In the genomic region with DNA sequence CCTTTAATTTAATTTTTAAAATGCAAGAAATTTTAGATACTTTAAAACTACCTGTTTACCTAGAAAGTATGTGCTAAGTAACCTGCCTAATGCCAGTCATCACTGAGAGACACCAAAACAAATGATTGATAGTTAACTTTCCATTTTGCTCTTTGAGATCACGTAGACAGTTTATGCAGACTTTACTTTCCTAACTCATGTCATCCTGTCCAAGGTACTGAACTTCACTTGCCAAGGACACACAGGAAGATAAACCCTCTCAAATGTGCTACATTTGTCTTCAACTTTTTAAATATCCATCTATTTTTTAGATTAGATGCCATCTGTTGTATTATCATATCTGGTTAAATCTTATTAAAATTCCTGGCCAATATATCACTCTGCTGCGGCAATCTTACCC, we compare ENCODE assay signal across 13 cellular contexts. TPM values are rescaled to one million over a fixed set of nuclear protein-coding genes. Genes with fewer than 3 reads are reported as not detected.
A peak's percentile ranks its signal among the peaks of the same experiment; 100 is the strongest.
DNase-seq lines count a peak whose midpoint lies in the region; ATAC-seq and TF ChIP-seq lines count a peak whose summit lies in the region.
"Had no signal": no experiment of that assay in that cellular context is flagged by ENCODE, and none has a peak within 500 bp of the region (broad histone marks: within the 10 kb centered on the region; RNA-seq: fewer than 3 reads in every experiment).

No MANE protein-coding gene starts in this region.

- H3K27me3 Mint-ChIP-seq in GM23338 (ENCODE audit: insufficient read depth, low read depth, poor library complexity), result no peaks in the 10 kb centered on the region

- TF ChIP-seq CTCF in GM23338 (conservative IDR thresholded peaks at IDR 0.05; ENCODE audit: low read depth in 2 of 2), result no peak
- no peak for TF ChIP-seq CTCF in psoas muscle (IDR thresholded peaks at IDR 0.05)
- no peak for TF ChIP-seq CTCF in ascending aorta (IDR thresholded peaks at IDR 0.05)

- no peaks in the 10 kb centered on the region for H4K20me1 ChIP-seq in GM23338 (replicated peaks; ENCODE audit: insufficient read depth)

- intact Hi-C loops in psoas muscle (cut with DNase I), result no loop called here
- intact Hi-C loops in ascending aorta (cut with DNase I), result no loop called here

- no peak overlapping the region for H3K4me2 ChIP-seq in GM23338

- H3K9me3 ChIP-seq in psoas muscle, result no peaks in the 10 kb centered on the region
- H3K9me3 ChIP-seq in ascending aorta, result no peaks in the 10 kb centered on the region
- H3K9me3 ChIP-seq: HAP-1 had no signal

- ATAC-seq in GM23338, result peak; percentile 21; the same call in 1 of the 3 replicates
- ATAC-seq in HG03039 (IDR thresholded peaks at IDR 0.05; ENCODE audit: unreplicated experiment), result no peak
- ATAC-seq in psoas muscle, result no peak
- ATAC-seq: CD8-positive, alpha-beta T cell had no signal

- no peak overlapping the region for H3K4me3 Mint-ChIP-seq in GM23338
- H3K4me3 Mint-ChIP-seq: CD14-positive monocyte; CD8-positive, alpha-beta T cell had no signal

- no peaks in the 10 kb centered on the region for H3K9me3 Mint-ChIP-seq in GM23338
- H3K9me3 Mint-ChIP-seq: CD8-positive, alpha-beta T cell had no signal

- H3K36me3 ChIP-seq in GM23338 (ENCODE audit: insufficient read depth) (no peaks in the 10 kb centered on the region), psoas muscle (ENCODE audit: insufficient read depth in 1 of 2, low read depth in 1 of 2) (no peaks in the 10 kb centered on the region), ascending aorta (no peaks in the 10 kb centered on the region)
- H3K36me3 ChIP-seq: HAP-1 had no signal

- H3K4me3 ChIP-seq in GM23338, result no peak overlapping the region
- no peak overlapping the region for H3K4me3 ChIP-seq in psoas muscle
- H3K4me3 ChIP-seq in ascending aorta, result no peak overlapping the region
- H3K4me3 ChIP-seq: HAP-1 had no signal

- no peak overlapping the region for H2AFZ ChIP-seq in GM23338

- TF ChIP-seq EP300 in Ishikawa (IDR thresholded peaks at IDR 0.05; ENCODE audit: borderline replicate concordance), result no peak

- no peaks in the 10 kb centered on the region for H3K36me3 Mint-ChIP-seq in GM23338 (ENCODE audit: low read depth)
- H3K36me3 Mint-ChIP-seq: CD14-positive monocyte; CD8-positive, alpha-beta T cell had no signal

- H3K27ac Mint-ChIP-seq in GM23338, result no peak overlapping the region
- H3K27ac Mint-ChIP-seq: CD14-positive monocyte; CD8-positive, alpha-beta T cell had no signal

- H3K79me2 ChIP-seq in GM23338 (replicated peaks; ENCODE audit: insufficient read depth), result no peaks in the 10 kb centered on the region

- H3K9me2 ChIP-seq in GM23338 (ENCODE audit: insufficient read depth), result no peaks in the 10 kb centered on the region

- H3K27ac ChIP-seq in GM23338 (ENCODE audit: low read depth) (no peak overlapping the region), psoas muscle (no peak overlapping the region), ascending aorta (no peak overlapping the region)
- H3K27ac ChIP-seq: HL-60 had no signal

- TF ChIP-seq RAD21 in Ishikawa (IDR thresholded peaks at IDR 0.05; ENCODE audit: low read depth), result no peak

- no peaks in the 10 kb centered on the region for H3K27me3 ChIP-seq in GM23338 (ENCODE audit: insufficient read depth)
- no peaks in the 10 kb centered on the region for H3K27me3 ChIP-seq in psoas muscle (ENCODE audit: insufficient read depth in 3 of 3, low read length in 2 of 3)
- H3K27me3 ChIP-seq in ascending aorta, result no peaks in the 10 kb centered on the region

- peaks cover 20% of the 10 kb centered on the region for H3K4me1 Mint-ChIP-seq in GM23338
- H3K4me1 Mint-ChIP-seq: CD14-positive monocyte had no signal

- no peaks in the 10 kb centered on the region for H3F3A ChIP-seq in GM23338 (replicated peaks; ENCODE audit: low read depth)

- H3K4me1 ChIP-seq in GM23338 (ENCODE audit: insufficient read depth) (0 out of 2 replicates have a peak, but pooled peaks cover 3% of the 10 kb centered on the region), psoas muscle (no peaks in the 10 kb centered on the region), ascending aorta (no peaks in the 10 kb centered on the region)
- H3K4me1 ChIP-seq: HAP-1 had no signal

- WGBS in psoas muscle, 3 donors, result 58 to 66% (median 63%) methylated on average over 2 of the region's 2 CpGs

- no peak for DNase-seq in GM23338 (ENCODE audit: low spot score)
- DNase-seq in amniotic epithelial cell (ENCODE audit: low read depth), result peak; percentile 30
- DNase-seq in myocyte (ENCODE audit: low read depth), result peak; percentile 22
- DNase-seq in psoas muscle, result no peak
- no peak for DNase-seq in ascending aorta (ENCODE audit: low spot score in 2 of 2)
- DNase-seq: CD8-positive, alpha-beta T cell; COR-L47; GF-D8 had no signal

TF ChIP-seq in GM23338, 12 proteins besides CTCF, POLR2A, EP300 and RAD21:
- TF ChIP-seq ZNF114 (CRISPR knock-in tag; IDR thresholded peaks at IDR 0.05) (no peak), REST (IDR thresholded peaks at IDR 0.05; ENCODE audit: unreplicated experiment) (peak; percentile 61)

TF ChIP-seq in Ishikawa, 13 proteins besides CTCF, POLR2A, EP300 and RAD21:
- TF ChIP-seq REST (IDR thresholded peaks at IDR 0.05; ENCODE audit: low read depth) (peak; percentile 74), ZBTB7A (IDR thresholded peaks at IDR 0.05; ENCODE audit: low read depth) (no peak)
TF ChIP-seq in Ishikawa: peak in this region for 1.

RNA-seq across cellular contexts. Expression of gene SCN1A, which starts 20.1 kb away (rescaled TPM):
- 1.2 and 2.1 TPM in 2 replicates for total RNA-seq in GM23338 (2014; rRNA removed; shearing (Covaris generic))
- polyA plus RNA-seq in GM23338 (2016; fragmentation: Nextera tagmentation; extraction: Ambion mirVana) (0.92 and 1.3 TPM in 2 replicates), psoas muscle (under 1 TPM in 1 of 3 donors, not detected in 2; 0.01 TPM)
- total RNA-seq in myocyte (not detected in 2 replicates), psoas muscle (not detected), ascending aorta (not detected)
- not detected for polyA plus RNA-seq in myocyte (2012)
- total RNA-seq: CD8-positive, alpha-beta T cell had no signal
- polyA plus RNA-seq: CD14-positive monocyte had no signal

Comparison
In these comparisons a context has a peak if more than half of its experiments do, and no peak if none do; other contexts are left out.
1. DNase-seq: peak in amniotic epithelial cell (single experiment) and myocyte (single experiment); none in GM23338 (single experiment), psoas muscle (0 of 2) and ascending aorta (0 of 2).